ENCODE assay signal across 13 cellular contexts in the genomic region with DNA sequence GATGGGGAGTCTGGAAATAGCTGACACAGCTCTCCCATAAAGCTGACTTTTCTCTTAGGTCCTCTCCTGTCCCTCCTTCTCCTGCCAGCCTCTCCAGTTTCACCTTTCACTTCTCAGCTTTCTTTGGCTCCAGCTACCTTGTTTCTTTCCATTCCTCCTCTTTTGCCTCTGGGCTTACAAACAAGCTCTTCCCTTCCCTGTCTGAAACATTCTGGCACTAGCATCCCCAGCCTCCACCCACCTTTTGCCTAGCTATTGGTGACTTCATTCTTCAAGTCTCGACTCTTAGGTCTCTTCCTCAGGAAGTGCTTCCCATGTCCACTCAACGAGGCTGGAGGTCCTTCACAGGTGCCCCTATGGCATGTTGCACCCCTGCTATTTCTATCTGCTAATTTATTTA. TPM values are rescaled to one million over a fixed set of nuclear protein-coding genes. Genes with fewer than 3 reads are reported as not detected.
A peak's percentile ranks its signal among the peaks of the same experiment; 100 is the strongest.
DNase-seq lines count a peak whose midpoint lies in the region; ATAC-seq and TF ChIP-seq lines count a peak whose summit lies in the region.
"Had no signal": no experiment of that assay in that cellular context is flagged by ENCODE, and none has a peak within 500 bp of the region (broad histone marks: within the 10 kb centered on the region; RNA-seq: fewer than 3 reads in every experiment).

No MANE protein-coding gene starts in this region.

- 0 out of 3 replicates have a peak overlapping the region, but pooled peaks have one; percentile 60 for H2BK15ac ChIP-seq in IMR-90 (ENCODE audit: low read depth, low read length)

- no peaks in the 10 kb centered on the region for H3K79me2 ChIP-seq in osteoblast (ENCODE audit: insufficient read depth, low read length)

- 0 out of 2 replicates have a peak overlapping the region, but pooled peaks have one; percentile 1 for H2AK5ac ChIP-seq in IMR-90 (ENCODE audit: low read depth, low read length)

- dilution Hi-C loops in IMR-90 (cut with HindIII; ENCODE audit: low sequenced_read_pairs, unreplicated experiment): no loop called here

- H4K91ac ChIP-seq in IMR-90 (ENCODE audit: insufficient read depth, low read depth, low read length): no peak overlapping the region

- no peaks in the 10 kb centered on the region for H3K36me3 Mint-ChIP-seq in activated naive CD8-positive, alpha-beta T cell
- H3K36me3 Mint-ChIP-seq in activated naive CD8-positive, alpha-beta T cell treated with anti-CD3 and anti-CD28 coated beads, Interleukin-2, amount 50 U/mL, for 24 hours (ENCODE audit: low read depth): no peaks in the 10 kb centered on the region
- H3K36me3 Mint-ChIP-seq: CD4-positive, CD25-positive, alpha-beta regulatory T cell had no signal

- no TSS peak for BruUV-seq in IMR-90 (replicated peaks; lab: Mats Ljungman, UMichigan)

- H2BK20ac ChIP-seq in IMR-90 (ENCODE audit: low read depth, low read length): 0 out of 2 replicates have a peak overlapping the region, but pooled peaks have one; percentile 3

- no peak overlapping the region for H2AK9ac ChIP-seq in IMR-90 (replicated peaks; ENCODE audit: low read depth, low read length, poor library complexity)

- ATAC-seq in activated naive CD8-positive, alpha-beta T cell treated with anti-CD3 and anti-CD28 coated beads, Interleukin-2, amount 50 U/mL, for 24 hours: no peak
- no peak for ATAC-seq in IMR-90 (ENCODE audit: low read depth)
- ATAC-seq: GM12878, HCT116 had no signal

- no peak overlapping the region for H3K14ac ChIP-seq in IMR-90 (replicated peaks; ENCODE audit: low read depth, low read length)

- H3K9ac ChIP-seq in IMR-90 (ENCODE audit: low read depth, low read length): no peak overlapping the region
- H3K9ac ChIP-seq: BLaER1 treated with 17β-estradiol and CSF1 and Interleukin-3, amounts not matched to agents 10 nM and 100 nM had no signal

- no peak overlapping the region for H4K5ac ChIP-seq in IMR-90 (ENCODE audit: low read depth, low read length)

- H3K36me3 ChIP-seq in IMR-90 (ENCODE audit: control insufficient read depth, insufficient read depth, low read length): no peaks in the 10 kb centered on the region
- no peaks in the 10 kb centered on the region for H3K36me3 ChIP-seq in osteoblast (ENCODE audit: insufficient read depth, low read length)
- H3K36me3 ChIP-seq: BLaER1 treated with 17β-estradiol and CSF1 and Interleukin-3, amounts not matched to agents 10 nM and 100 nM had no signal

- TF ChIP-seq CTCF in IMR-90 (conservative IDR thresholded peaks at IDR 0.05; ENCODE audit: low read depth, low read length) (no peak), osteoblast (IDR thresholded peaks at IDR 0.05; ENCODE audit: extremely low read depth, low read depth, low read length) (no peak)

- H2BK120ac ChIP-seq in IMR-90 (ENCODE audit: low read depth, low read length): peak overlapping the region; percentile 40; the same call in 1 of the 2 replicates

- H3K9me3 ChIP-seq in IMR-90 (ENCODE audit: control insufficient read depth, insufficient read depth, low read length) (no peaks in the 10 kb centered on the region), osteoblast (ENCODE audit: low read depth, low read length) (no peaks in the 10 kb centered on the region)
- H3K9me3 ChIP-seq: BLaER1 treated with 17β-estradiol and CSF1 and Interleukin-3, amounts not matched to agents 10 nM and 100 nM had no signal

- no peaks in the 10 kb centered on the region for H3K79me1 ChIP-seq in IMR-90 (ENCODE audit: low read depth in 1 of 2, low read length in 2 of 2)

- H3K4me1 ChIP-seq in IMR-90 (ENCODE audit: control insufficient read depth, insufficient read depth, low read length): peaks cover 7% of the 10 kb centered on the region
- H3K4me1 ChIP-seq in osteoblast (ENCODE audit: insufficient read depth, low read length): peaks cover 24% of the 10 kb centered on the region

- H3K4me3 ChIP-seq in IMR-90 (ENCODE audit: insufficient read depth, low read depth, low read length) (no peak overlapping the region), osteoblast (ENCODE audit: insufficient read depth, low read length) (no peak overlapping the region)
- H3K4me3 ChIP-seq: BLaER1 treated with 17β-estradiol and CSF1 and Interleukin-3, amounts not matched to agents 10 nM and 100 nM; GM12878 had no signal

- H3K18ac ChIP-seq in IMR-90 (ENCODE audit: low read depth, low read length): no peak overlapping the region

- no peak overlapping the region for H3K56ac ChIP-seq in IMR-90 (ENCODE audit: extremely low read depth, insufficient read depth, low read length)

- peak overlapping the region; percentile 4 for H2AFZ ChIP-seq in IMR-90 (replicated peaks; ENCODE audit: low read length, poor library complexity)
- peak overlapping the region; percentile 57 for H2AFZ ChIP-seq in osteoblast (ENCODE audit: low read length)

- H3K4me2 ChIP-seq in IMR-90 (ENCODE audit: low read depth, low read length) (no peak overlapping the region), osteoblast (ENCODE audit: insufficient read depth, low read length) (no peak overlapping the region)
- H3K4me2 ChIP-seq: BLaER1 treated with 17β-estradiol and CSF1 and Interleukin-3, amounts not matched to agents 10 nM and 100 nM had no signal

- no peak for TF ChIP-seq POLR2A in IMR-90 (IDR thresholded peaks at IDR 0.05; ENCODE audit: low read depth, low read length)

- no peak overlapping the region; the same call in 1 of the 2 replicates for H3K23ac ChIP-seq in IMR-90 (ENCODE audit: low read depth, low read length)

- no peak overlapping the region for H2BK5ac ChIP-seq in IMR-90 (ENCODE audit: low read depth, low read length, poor library complexity, severe bottlenecking)

- H3K9me3 Mint-ChIP-seq in activated naive CD8-positive, alpha-beta T cell (ENCODE audit: low read depth): no peaks in the 10 kb centered on the region
- H3K9me3 Mint-ChIP-seq in activated naive CD8-positive, alpha-beta T cell treated with anti-CD3 and anti-CD28 coated beads, Interleukin-2, amount 50 U/mL, for 24 hours: no peaks in the 10 kb centered on the region
- H3K9me3 Mint-ChIP-seq: CD4-positive, CD25-positive, alpha-beta regulatory T cell had no signal

- POLR2A ChIA-PET in IMR-90 (lab: Charles Lee; ENCODE audit: unreplicated experiment): no interaction called here

- 80% methylated on average over 1 of the region's 2 CpGs; no CpG with 5 or more reads in 1 of the 2 experiments for whole genome bisulfite sequencing in IMR-90 (ENCODE audit: extremely low coverage in 2 of 2, insufficient read length in 1 of 2), 2 experiments

- H3K27me3 ChIP-seq in IMR-90 (ENCODE audit: control insufficient read depth, insufficient read depth, low read length) (no peaks in the 10 kb centered on the region), osteoblast (ENCODE audit: insufficient read depth, low read length) (no peaks in the 10 kb centered on the region)
- H3K27me3 ChIP-seq: BLaER1 treated with 17β-estradiol and CSF1 and Interleukin-3, amounts not matched to agents 10 nM and 100 nM had no signal

- CTCF ChIA-PET in IMR-90 (lab: Yijun Ruan, JAX): no interaction called here

- no peaks in the 10 kb centered on the region for H3K4me1 Mint-ChIP-seq in activated naive CD8-positive, alpha-beta T cell (ENCODE audit: low read depth)
- H3K4me1 Mint-ChIP-seq in activated naive CD8-positive, alpha-beta T cell treated with anti-CD3 and anti-CD28 coated beads, Interleukin-2, amount 50 U/mL, for 24 hours: peaks cover 2% of the 10 kb centered on the region

- intact Hi-C loops in IMR-90 (cut with micrococcal nuclease): no loop called here

- in situ Hi-C loops in IMR-90 (cut with MboI; ENCODE audit: low sequenced_read_pairs): no loop called here

- no peaks in the 10 kb centered on the region for H3K27me3 Mint-ChIP-seq in activated naive CD8-positive, alpha-beta T cell
- no peaks in the 10 kb centered on the region for H3K27me3 Mint-ChIP-seq in activated naive CD8-positive, alpha-beta T cell treated with anti-CD3 and anti-CD28 coated beads, Interleukin-2, amount 50 U/mL, for 24 hours
- H3K27me3 Mint-ChIP-seq: CD4-positive, CD25-positive, alpha-beta regulatory T cell had no signal

- H3K4ac ChIP-seq in IMR-90 (ENCODE audit: low read depth, low read length): no peak overlapping the region

- no peak overlapping the region for H4K8ac ChIP-seq in IMR-90 (ENCODE audit: low read depth in 2 of 2, low read length in 2 of 2)

- no peak for TF ChIP-seq RAD21 in IMR-90 (IDR thresholded peaks at IDR 0.05; ENCODE audit: low read length)

- H4K20me1 ChIP-seq in IMR-90 (ENCODE audit: insufficient read depth, low read length): no peaks in the 10 kb centered on the region
- no peaks in the 10 kb centered on the region for H4K20me1 ChIP-seq in osteoblast (ENCODE audit: insufficient read depth, low read length)
- H4K20me1 ChIP-seq: BLaER1 treated with 17β-estradiol and CSF1 and Interleukin-3, amounts not matched to agents 10 nM and 100 nM had no signal

- no peak for DNase-seq in activated naive CD8-positive, alpha-beta T cell treated with anti-CD3 and anti-CD28 coated beads, Interleukin-2, amount 50 U/mL, for 24 hours
- no peak for DNase-seq in IMR-90
- DNase-seq in osteoblast (ENCODE audit: insufficient read length, low spot score, missing footprints): peak; percentile 3
- DNase-seq in iPS-NIHi11 (ENCODE audit: low spot score): no peak
- no peak for DNase-seq in GF-D8 (lab: John Stamatoyannopoulos, UW)
- DNase-seq: 8988T; ACHN; CD4-positive, CD25-positive, alpha-beta regulatory T cell; DMS53 had no signal

- H3K27ac Mint-ChIP-seq in activated naive CD8-positive, alpha-beta T cell: peak overlapping the region; percentile 24
- no peak overlapping the region for H3K27ac Mint-ChIP-seq in activated naive CD8-positive, alpha-beta T cell treated with anti-CD3 and anti-CD28 coated beads, Interleukin-2, amount 50 U/mL, for 24 hours
- H3K27ac Mint-ChIP-seq: CD4-positive, CD25-positive, alpha-beta regulatory T cell had no signal

- no peak overlapping the region for H3K4me3 Mint-ChIP-seq in activated naive CD8-positive, alpha-beta T cell
- H3K4me3 Mint-ChIP-seq in activated naive CD8-positive, alpha-beta T cell treated with anti-CD3 and anti-CD28 coated beads, Interleukin-2, amount 50 U/mL, for 24 hours: no peak overlapping the region
- H3K4me3 Mint-ChIP-seq: CD4-positive, CD25-positive, alpha-beta regulatory T cell had no signal

- H3K27ac ChIP-seq in IMR-90 (ENCODE audit: insufficient read depth, low read length) (no peak overlapping the region), osteoblast (ENCODE audit: low read depth, low read length) (no peak overlapping the region)
- H3K27ac ChIP-seq: BLaER1 treated with 17β-estradiol and CSF1 and Interleukin-3, amounts not matched to agents 10 nM and 100 nM had no signal

- peaks cover 6% of the 10 kb centered on the region for H3K9me1 ChIP-seq in IMR-90 (ENCODE audit: insufficient read depth, low read length)

RNA-seq across cellular contexts. Expression of gene AVEN, which starts 20.5 kb away (rescaled TPM):
- total RNA-seq in IMR-90 (2012; rRNA removed): 17.6 and 26.4 TPM in 2 replicates
- 8.2 and 9.1 TPM in 2 replicates for polyA plus RNA-seq in IMR-90 (2012; rRNA removed)
- 3.0 and 7.7 TPM in 2 replicates for polyA plus RNA-seq in IMR-90 (2012; cell fraction: cytosol; rRNA removed)
- polyA plus RNA-seq in IMR-90 (2012; cell fraction: nucleus; rRNA removed; ENCODE audit: low replicate concordance): 0.95 and 6.8 TPM in 2 replicates
- total RNA-seq in osteoblast: 34.7 and 37.4 TPM in 2 replicates

RNA-seq across cellular contexts. Expression of gene EMC7, which starts 42.2 kb away (rescaled TPM):
- 46.6 and 58.6 TPM in 2 replicates for total RNA-seq in IMR-90 (2012; rRNA removed)
- 66.8 and 76.4 TPM in 2 replicates for polyA plus RNA-seq in IMR-90 (2012; rRNA removed)
- polyA plus RNA-seq in IMR-90 (2012; cell fraction: cytosol; rRNA removed): 20.0 and 31.5 TPM in 2 replicates
- 3.0 and 27.9 TPM in 2 replicates for polyA plus RNA-seq in IMR-90 (2012; cell fraction: nucleus; rRNA removed; ENCODE audit: low replicate concordance)
- total RNA-seq in osteoblast: 40.5 and 48.0 TPM in 2 replicates

RNA-seq across cellular contexts. Expression of gene PGBD4, which starts 42.4 kb away (rescaled TPM):
- total RNA-seq in IMR-90 (2012; rRNA removed): 1.3 and 1.9 TPM in 2 replicates
- 0.75 and 0.89 TPM in 2 replicates for polyA plus RNA-seq in IMR-90 (2012; rRNA removed)
- polyA plus RNA-seq in IMR-90 (2012; cell fraction: cytosol; rRNA removed): 0.15 and 0.16 TPM in 2 replicates
- 0.14 and 0.73 TPM in 2 replicates for polyA plus RNA-seq in IMR-90 (2012; cell fraction: nucleus; rRNA removed; ENCODE audit: low replicate concordance)
- total RNA-seq in osteoblast: 1.8 and 2.1 TPM in 2 replicates
